ENCODE assay signal across 1 cellular context in the genomic region with DNA sequence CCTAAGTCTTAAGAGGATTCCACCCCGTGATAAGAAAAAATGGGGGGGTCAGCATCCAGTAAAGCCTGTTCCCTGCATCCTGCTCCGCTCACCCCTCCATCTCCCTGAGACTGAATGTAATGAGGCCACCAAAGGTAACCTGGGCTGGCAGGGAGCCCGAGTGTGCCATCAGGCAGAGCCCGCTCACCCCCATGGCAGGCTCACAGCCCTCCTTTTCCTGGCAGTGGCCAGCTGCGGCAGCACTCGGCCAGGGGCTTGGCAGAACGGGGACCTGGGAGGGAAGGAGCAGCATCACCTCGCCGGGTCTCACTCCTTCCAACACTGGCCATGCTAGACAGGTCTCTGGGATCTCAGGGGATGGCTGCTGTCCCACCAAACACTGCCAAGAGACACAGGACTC.
TF ChIP-seq lines count a peak whose summit lies in the region.

No MANE protein-coding gene starts in this region.

TF ChIP-seq in SK-N-SH treated with all-trans-retinoic acid at 6 μM for 48 hours, 23 proteins besides CTCF, POLR2A, EP300 and RAD21 (continued from another document):
- TF ChIP-seq, protein P1, sequence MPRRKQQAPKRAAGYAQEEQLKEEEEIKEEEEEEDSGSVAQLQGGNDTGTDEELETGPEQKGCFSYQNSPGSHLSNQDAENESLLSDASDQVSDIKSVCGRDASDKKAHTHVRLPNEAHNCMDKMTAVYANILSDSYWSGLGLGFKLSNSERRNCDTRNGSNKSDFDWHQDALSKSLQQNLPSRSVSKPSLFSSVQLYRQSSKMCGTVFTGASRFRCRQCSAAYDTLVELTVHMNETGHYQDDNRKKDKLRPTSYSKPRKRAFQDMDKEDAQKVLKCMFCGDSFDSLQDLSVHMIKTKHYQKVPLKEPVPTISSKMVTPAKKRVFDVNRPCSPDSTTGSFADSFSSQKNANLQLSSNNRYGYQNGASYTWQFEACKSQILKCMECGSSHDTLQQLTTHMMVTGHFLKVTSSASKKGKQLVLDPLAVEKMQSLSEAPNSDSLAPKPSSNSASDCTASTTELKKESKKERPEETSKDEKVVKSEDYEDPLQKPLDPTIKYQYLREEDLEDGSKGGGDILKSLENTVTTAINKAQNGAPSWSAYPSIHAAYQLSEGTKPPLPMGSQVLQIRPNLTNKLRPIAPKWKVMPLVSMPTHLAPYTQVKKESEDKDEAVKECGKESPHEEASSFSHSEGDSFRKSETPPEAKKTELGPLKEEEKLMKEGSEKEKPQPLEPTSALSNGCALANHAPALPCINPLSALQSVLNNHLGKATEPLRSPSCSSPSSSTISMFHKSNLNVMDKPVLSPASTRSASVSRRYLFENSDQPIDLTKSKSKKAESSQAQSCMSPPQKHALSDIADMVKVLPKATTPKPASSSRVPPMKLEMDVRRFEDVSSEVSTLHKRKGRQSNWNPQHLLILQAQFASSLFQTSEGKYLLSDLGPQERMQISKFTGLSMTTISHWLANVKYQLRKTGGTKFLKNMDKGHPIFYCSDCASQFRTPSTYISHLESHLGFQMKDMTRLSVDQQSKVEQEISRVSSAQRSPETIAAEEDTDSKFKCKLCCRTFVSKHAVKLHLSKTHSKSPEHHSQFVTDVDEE (CRISPR knock-in tag; IDR thresholded peaks at IDR 0.05) = no peak
- TF ChIP-seq GLIS3 (CRISPR knock-in tag; IDR thresholded peaks at IDR 0.05) = no peak
